ENCODE assay signal across 9 cellular contexts in the genomic region with DNA sequence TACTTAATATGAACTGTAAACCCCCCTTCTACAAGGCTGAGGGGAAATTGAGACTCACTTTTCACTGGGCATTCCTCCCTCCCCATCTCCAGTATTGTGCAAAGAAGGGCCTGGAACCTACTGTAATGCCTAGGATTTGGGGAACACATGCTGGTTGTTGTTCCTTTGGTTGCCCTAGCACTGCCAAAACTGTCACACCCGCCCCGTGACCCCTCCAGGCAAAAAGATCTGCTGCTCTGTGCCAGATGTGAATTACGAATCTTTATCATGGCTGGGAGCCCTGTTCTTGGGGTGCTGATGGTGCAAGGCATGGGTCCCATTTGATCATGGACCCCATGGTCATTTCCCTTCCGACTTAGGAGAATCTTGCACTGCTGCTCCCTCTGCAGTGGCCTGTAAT.
DNase-seq lines count a peak whose midpoint lies in the region; ATAC-seq and TF ChIP-seq lines count a peak whose summit lies in the region.
"Had no signal": no experiment of that assay in that cellular context is flagged by ENCODE, and none has a peak within 500 bp of the region (broad histone marks: within the 10 kb centered on the region; RNA-seq: fewer than 3 reads in every experiment).

No MANE protein-coding gene starts in this region.

- TF ChIP-seq EP300 in suprapubic skin (IDR thresholded peaks at IDR 0.05), result no peak

- no peaks in the 10 kb centered on the region for H3K27me3 Mint-ChIP-seq in activated CD4-positive, alpha-beta T cell treated with anti-CD3 and anti-CD28 coated beads for 36 hours
- H3K27me3 Mint-ChIP-seq in activated T-helper 1 cell treated with anti-CD3 and anti-CD28 coated beads, Interleukin-12 subunit alpha, Interleukin-12 subunit beta, Interleukin-2, Interleukin-4 antibody, amounts not matched to agents 30 ng/mL and 10 ng/mL and 1 ng/mL, durations not matched to agents 14 hours and 24 hours and 36 hours (ENCODE audit: insufficient read depth), result peaks cover 6% of the 10 kb centered on the region

- no peak overlapping the region for H3K4me3 Mint-ChIP-seq in activated CD4-positive, alpha-beta T cell treated with anti-CD3 and anti-CD28 coated beads for 36 hours
- H3K4me3 Mint-ChIP-seq in activated T-helper 1 cell treated with anti-CD3 and anti-CD28 coated beads, Interleukin-12 subunit alpha, Interleukin-12 subunit beta, Interleukin-2, Interleukin-4 antibody, amounts not matched to agents 30 ng/mL and 10 ng/mL and 1 ng/mL, durations not matched to agents 14 hours and 24 hours and 36 hours, result peak overlapping the region; percentile 38

- peak overlapping the region; percentile 82 for H3K27ac ChIP-seq in right cardiac atrium (ENCODE audit: low read length)
- H3K27ac ChIP-seq in suprapubic skin, result peak overlapping the region; percentile 88
- H3K27ac ChIP-seq: cardiac muscle cell had no signal

- POLR2A ChIA-PET in activated CD4-positive, alpha-beta T cell treated with anti-CD3 and anti-CD28 coated beads for 36 hours (lab: Charles Lee), result no interaction called here

- 61% methylated on average over 4 of the region's 4 CpGs for WGBS in right cardiac atrium
- WGBS in suprapubic skin, result 23% methylated on average over 4 of the region's 4 CpGs

- no peak for TF ChIP-seq POLR2A in suprapubic skin (IDR thresholded peaks at IDR 0.05)

- DNase-seq in activated CD4-positive, alpha-beta T cell treated with anti-CD3 and anti-CD28 coated beads for 36 hours, result no peak
- no peak for DNase-seq in activated CD4-positive, alpha-beta T cell treated with anti-CD3 and anti-CD28 coated beads for 48 hours
- DNase-seq in activated T-helper 1 cell treated with anti-CD3 and anti-CD28 coated beads, Interleukin-12 subunit alpha, Interleukin-12 subunit beta, Interleukin-2, Interleukin-4 antibody, amounts not matched to agents 30 ng/mL and 10 ng/mL and 1 ng/mL, durations not matched to agents 14 hours and 24 hours and 36 hours (ENCODE audit: low spot score), result no peak
- peak in 2 of 3 donors; percentile 61 to 79 for DNase-seq in right cardiac atrium
- DNase-seq in suprapubic skin (ENCODE audit: low spot score in 2 of 2), result peak; percentile 87 to 91
- DNase-seq in SK-N-DZ (ENCODE audit: low spot score), result no peak
- DNase-seq in hippocampal formation (lab: John Stamatoyannopoulos, UW), result no peak
- DNase-seq in NCI-H1930 (lab: John Stamatoyannopoulos, UW), result no peak

- H3K27me3 ChIP-seq in right cardiac atrium (ENCODE audit: control insufficient read depth, insufficient read depth) (no peaks in the 10 kb centered on the region), suprapubic skin (no peaks in the 10 kb centered on the region)
- H3K27me3 ChIP-seq: cardiac muscle cell had no signal

- TF ChIP-seq CTCF in suprapubic skin (IDR thresholded peaks at IDR 0.05), result no peak

- intact Hi-C loops in activated CD4-positive, alpha-beta T cell treated with anti-CD3 and anti-CD28 coated beads for 36 hours (cut with DNase I, micrococcal nuclease), result loop anchor here (1.0 to 10.0 kb wide), 14 partner anchors 21 to 784 kb away; a partner anchor contains a TSS
- intact Hi-C loops in activated T-helper 1 cell treated with anti-CD3 and anti-CD28 coated beads, Interleukin-12 subunit alpha, Interleukin-12 subunit beta, Interleukin-2, Interleukin-4 antibody, amounts not matched to agents 30 ng/mL and 10 ng/mL and 1 ng/mL, durations not matched to agents 14 hours and 24 hours and 36 hours (cut with micrococcal nuclease), result loop anchor here (1.0 to 10.0 kb wide), 11 partner anchors 21 to 784 kb away; a partner anchor contains a TSS
- intact Hi-C loops in right cardiac atrium (cut with DNase I), result loop anchor here in 1 of 4 donors (10.0 kb wide), 1 partner anchor 96 kb away; a partner anchor contains a TSS

- H3K4me3 ChIP-seq in right cardiac atrium (ENCODE audit: low read length) (no peak overlapping the region), suprapubic skin (no peak overlapping the region)
- H3K4me3 ChIP-seq: cardiac muscle cell had no signal

- H3K9me3 Mint-ChIP-seq in activated CD4-positive, alpha-beta T cell treated with anti-CD3 and anti-CD28 coated beads for 36 hours (ENCODE audit: low read depth), result peaks cover 5% of the 10 kb centered on the region
- H3K9me3 Mint-ChIP-seq in activated T-helper 1 cell treated with anti-CD3 and anti-CD28 coated beads, Interleukin-12 subunit alpha, Interleukin-12 subunit beta, Interleukin-2, Interleukin-4 antibody, amounts not matched to agents 30 ng/mL and 10 ng/mL and 1 ng/mL, durations not matched to agents 14 hours and 24 hours and 36 hours, result peaks cover 5% of the 10 kb centered on the region

- peaks cover 16% of the 10 kb centered on the region for H3K36me3 Mint-ChIP-seq in activated CD4-positive, alpha-beta T cell treated with anti-CD3 and anti-CD28 coated beads for 36 hours (ENCODE audit: low read depth)
- peaks cover 4% of the 10 kb centered on the region for H3K36me3 Mint-ChIP-seq in activated T-helper 1 cell treated with anti-CD3 and anti-CD28 coated beads, Interleukin-12 subunit alpha, Interleukin-12 subunit beta, Interleukin-2, Interleukin-4 antibody, amounts not matched to agents 30 ng/mL and 10 ng/mL and 1 ng/mL, durations not matched to agents 14 hours and 24 hours and 36 hours (ENCODE audit: low read depth)

- CTCF ChIA-PET in activated CD4-positive, alpha-beta T cell treated with anti-CD3 and anti-CD28 coated beads for 36 hours (lab: Charles Lee), result interaction anchor here (1.3 kb wide), 1 partner anchor 24 kb away, joined by 3 read pairs; no protein-coding TSS in a partner anchor

- H3K9me3 ChIP-seq in right cardiac atrium (ENCODE audit: control insufficient read depth, low read length), result no peaks in the 10 kb centered on the region
- no peaks in the 10 kb centered on the region for H3K9me3 ChIP-seq in suprapubic skin

- H3K4me1 ChIP-seq in right cardiac atrium (ENCODE audit: control insufficient read depth, insufficient read depth, low read length) (peaks cover 4% of the 10 kb centered on the region), suprapubic skin (peaks cover 69% of the 10 kb centered on the region)

- H3K4me1 Mint-ChIP-seq in activated CD4-positive, alpha-beta T cell treated with anti-CD3 and anti-CD28 coated beads for 36 hours, result peaks cover 60% of the 10 kb centered on the region
- H3K4me1 Mint-ChIP-seq in activated T-helper 1 cell treated with anti-CD3 and anti-CD28 coated beads, Interleukin-12 subunit alpha, Interleukin-12 subunit beta, Interleukin-2, Interleukin-4 antibody, amounts not matched to agents 30 ng/mL and 10 ng/mL and 1 ng/mL, durations not matched to agents 14 hours and 24 hours and 36 hours (ENCODE audit: low read depth), result peaks cover 65% of the 10 kb centered on the region

- ATAC-seq in activated CD4-positive, alpha-beta T cell treated with anti-CD3 and anti-CD28 coated beads for 36 hours, result no peak
- ATAC-seq in right cardiac atrium, result peak; percentile 20 to 47

- peak overlapping the region; percentile 94 for H3K27ac Mint-ChIP-seq in activated CD4-positive, alpha-beta T cell treated with anti-CD3 and anti-CD28 coated beads for 36 hours
- peak overlapping the region; percentile 81 for H3K27ac Mint-ChIP-seq in activated T-helper 1 cell treated with anti-CD3 and anti-CD28 coated beads, Interleukin-12 subunit alpha, Interleukin-12 subunit beta, Interleukin-2, Interleukin-4 antibody, amounts not matched to agents 30 ng/mL and 10 ng/mL and 1 ng/mL, durations not matched to agents 14 hours and 24 hours and 36 hours

- H3K36me3 ChIP-seq in suprapubic skin, result peaks cover 9% of the 10 kb centered on the region
- H3K36me3 ChIP-seq: cardiac muscle cell had no signal

Comparison
In these comparisons a context has a peak if more than half of its experiments do, and no peak if none do; other contexts are left out.
1. DNase-seq: peak in right cardiac atrium (2 of 3) and suprapubic skin (2 of 2); none in activated CD4-positive, alpha-beta T cell treated with anti-CD3 and anti-CD28 coated beads for 36 hours (single experiment), activated CD4-positive, alpha-beta T cell treated with anti-CD3 and anti-CD28 coated beads for 48 hours (single experiment), activated T-helper 1 cell treated with anti-CD3 and anti-CD28 coated beads, Interleukin-12 subunit alpha, Interleukin-12 subunit beta, Interleukin-2, Interleukin-4 antibody, amounts not matched to agents 30 ng/mL and 10 ng/mL and 1 ng/mL, durations not matched to agents 14 hours and 24 hours and 36 hours (single experiment), SK-N-DZ (single experiment), hippocampal formation (0 of 2) and NCI-H1930 (0 of 2).